ENCODE assay signal across 15 cellular contexts in genomic region chr7:47556511-47557180, GRCh38. TPM values are rescaled to one million over a fixed set of nuclear protein-coding genes. Genes with fewer than 3 reads are reported as not detected.
DNase-seq lines count a peak whose midpoint lies in the region; ATAC-seq, FAIRE-seq and TF ChIP-seq lines count a peak whose summit lies in the region.
"Had no signal": no experiment of that assay in that cellular context is flagged by ENCODE, and none has a peak within 500 bp of the region (broad histone marks: within the 10 kb centered on the region; RNA-seq: fewer than 3 reads in every experiment).

No MANE protein-coding gene starts in this region.

- no peak overlapping the region for H3K9ac ChIP-seq in HepG2 (ENCODE audit: insufficient read depth, low read depth, low read length)

- no peak overlapping the region for H3K4me3 ChIP-seq in HepG2 (replicated peaks in 1 of 3; ENCODE audit: insufficient read depth in 1 of 3, low read depth in 2 of 3, low read length in 3 of 3)
- no peak overlapping the region for H3K4me3 ChIP-seq in uterus
- H3K4me3 ChIP-seq: breast epithelium had no signal

- no peaks in the 10 kb centered on the region for H3K9me3 ChIP-seq in HepG2 (ENCODE audit: low read length)
- no peaks in the 10 kb centered on the region for H3K9me3 ChIP-seq in uterus
- H3K9me3 ChIP-seq: breast epithelium had no signal

- CTCF ChIA-PET in HepG2 (lab: Yijun Ruan, JAX; ENCODE audit: low intra/inter-chr PET ratio, low total read pairs): no interaction called here

- FAIRE-seq in HepG2 (lab: Jason Lieb, UNC): no peak
- FAIRE-seq: endometrium had no signal

- DNase-seq in M059J (ENCODE audit: low read depth) (peak; percentile 57), UCSD-AML1 (lab: John Stamatoyannopoulos, UW; ENCODE audit: unreplicated experiment) (peak; percentile 10), HepG2 (ENCODE audit: low spot score) (no peak), uterus (no peak), amygdala (lab: John Stamatoyannopoulos, UW) (no peak), cerebellar nuclear complex (lab: John Stamatoyannopoulos, UW) (no peak), kidney glomerular epithelial cell (lab: John Stamatoyannopoulos, UW) (no peak)
- DNase-seq: activated naive CD4-positive, alpha-beta T cell; KBM-7; naive thymus-derived CD8-positive, alpha-beta T cell; NCI-H187 treated with DMSO at 0.1 percent for 48 hours; NCI-H82; stimulated activated naive B cell treated with anti-CD40 and anti-IgM and Interleukin-4, amounts not matched to agents 10 μg/mL and 1 μg/mL and 100 μg/mL, for 72 hours had no signal

- no peak overlapping the region for H2AFZ ChIP-seq in HepG2 (ENCODE audit: low read length)

- WGBS in HepG2 (ENCODE audit: low lambda C conversion rate): 96% methylated on average over 9 of the region's 13 CpGs

- TF ChIP-seq EP300 in HepG2 (IDR thresholded peaks at IDR 0.05; ENCODE audit: low read depth in 2 of 2, low read length in 2 of 2) (no peak), HepG2 (CRISPR knock-in tag; IDR thresholded peaks at IDR 0.05; ENCODE audit: borderline replicate concordance) (no peak)

- peaks cover 82% of the 10 kb centered on the region for H3K79me2 ChIP-seq in HepG2 (ENCODE audit: insufficient read depth, low read length)

- intact Hi-C loops in HepG2 (cut with micrococcal nuclease; ENCODE audit: unreplicated experiment) (no loop called here), uterus (cut with DNase I; ENCODE audit: low total_unique reads) (no loop called here)

- POLR2A ChIA-PET in HepG2 (lab: Yijun Ruan, JAX): no interaction called here

- no peak for TF ChIP-seq RAD21 in HepG2 (CRISPR knock-in tag; IDR thresholded peaks at IDR 0.05)

- H3K27me3 ChIP-seq in HepG2 (ENCODE audit: control insufficient read depth in 1 of 2, insufficient read depth in 2 of 2, low read length in 2 of 2) (no peaks in the 10 kb centered on the region), uterus (no peaks in the 10 kb centered on the region)
- H3K27me3 ChIP-seq: breast epithelium had no signal

- no TSS peak for BruUV-seq in HepG2 (replicated peaks; lab: Mats Ljungman, UMichigan)

- TF ChIP-seq POLR2A in HepG2 (IDR thresholded peaks at IDR 0.05; ENCODE audit: insufficient read depth in 1 of 2, low read depth in 2 of 2, low read length in 2 of 2): no peak
- no peak for TF ChIP-seq POLR2A in uterus (IDR thresholded peaks at IDR 0.05)

- H3K4me1 ChIP-seq in HepG2 (ENCODE audit: insufficient read depth, low read length): peaks cover 22% of the 10 kb centered on the region
- peaks cover 5 to 15% of the 10 kb centered on the region in 2 donors for H3K4me1 ChIP-seq in uterus

- H3K4me2 ChIP-seq in HepG2 (ENCODE audit: low read depth, low read length): no peak overlapping the region

- H3K27ac ChIP-seq in HepG2 (ENCODE audit: extremely low read length, insufficient read depth, low read length) (no peak overlapping the region), uterus (peak overlapping the region; percentile 38 to 72)
- H3K27ac ChIP-seq: breast epithelium had no signal

- in situ Hi-C loops in HepG2 (cut with HindIII; ENCODE audit: extremely low pct_ligation_motif_present, low pct_unique_long_range_greater_than_20kb): no loop called here

- H3K36me3 ChIP-seq in HepG2 (replicated peaks in 1 of 2; ENCODE audit: control insufficient read depth in 1 of 2, insufficient read depth in 2 of 2, low read length in 2 of 2): peaks cover 13 to 24% of the 10 kb centered on the region in 2 experiments; a peak in 4 of 5 replicates
- H3K36me3 ChIP-seq in uterus: no peaks in the 10 kb centered on the region
- H3K36me3 ChIP-seq: breast epithelium had no signal

- peaks cover 43% of the 10 kb centered on the region for H4K20me1 ChIP-seq in HepG2 (ENCODE audit: insufficient read depth, low read length)

- TF ChIP-seq CTCF in HepG2 (CRISPR knock-in tag; IDR thresholded peaks at IDR 0.05) (no peak), uterus (IDR thresholded peaks at IDR 0.05) (no peak)

- no peak for ATAC-seq in HepG2
- ATAC-seq: naive thymus-derived CD8-positive, alpha-beta T cell; stimulated activated naive B cell treated with anti-CD40 and anti-IgM and Interleukin-4, amounts not matched to agents 10 μg/mL and 1 μg/mL and 100 μg/mL, for 72 hours had no signal

TF ChIP-seq in HepG2, 621 proteins besides CTCF, POLR2A, EP300 and RAD21:
- peak; percentile 45 for TF ChIP-seq ZNF687 (CRISPR knock-in tag; IDR thresholded peaks at IDR 0.05)
- TF ChIP-seq BCL3 (CRISPR knock-in tag; IDR thresholded peaks at IDR 0.05): no peak

RNA-seq across cellular contexts. Expression of gene TNS3, which starts 25.3 kb away (rescaled TPM):
- 75.0 and 115 TPM in 2 replicates for total RNA-seq in M059J (2014; rRNA removed; shearing (Covaris generic))
- 51.3 and 55.7 TPM in 2 replicates for total RNA-seq in HepG2 (2016; rRNA removed; fragmentation: Illumina TruSeq; extraction: Trizol)
- 14.9 and 19.1 TPM in 2 replicates for total RNA-seq in HepG2 (2016; cell fraction: cytosol; rRNA removed; fragmentation: Illumina TruSeq; extraction: Trizol; ENCODE audit: low read depth)
- 45.5 and 52.6 TPM in 2 replicates for total RNA-seq in HepG2 (2016; cell fraction: insoluble cytoplasmic fraction; rRNA removed; fragmentation: Illumina TruSeq; extraction: Trizol)
- 16.6 and 16.8 TPM in 2 replicates for total RNA-seq in HepG2 (2016; cell fraction: membrane; rRNA removed; fragmentation: Illumina TruSeq; extraction: Trizol)
- total RNA-seq in HepG2 (2016; cell fraction: nucleus; rRNA removed; fragmentation: Illumina TruSeq; extraction: Trizol): 72.4 and 83.0 TPM in 2 replicates
- polyA plus RNA-seq in HepG2 (2011; rRNA removed): 52.9 and 55.1 TPM in 2 replicates
- polyA plus RNA-seq in HepG2 (2011; cell fraction: cytosol; rRNA removed): 28.4 and 33.2 TPM in 2 replicates
- 76.4 and 98.4 TPM in 2 replicates for polyA plus RNA-seq in HepG2 (2011; cell fraction: nucleus; rRNA removed)
- 48.6 and 60.6 TPM in 2 replicates for polyA plus RNA-seq in HepG2 (2012)
- polyA plus RNA-seq in HepG2 (2016; cell fraction: cytosol; fragmentation: Illumina TruSeq; extraction: Trizol; ENCODE audit: low read depth): 1.6 and 1.9 TPM in 2 replicates
- polyA plus RNA-seq in HepG2 (2016; cell fraction: insoluble cytoplasmic fraction; fragmentation: Illumina TruSeq; extraction: Trizol; ENCODE audit: low read depth): 32.3 and 39.6 TPM in 2 replicates
- polyA plus RNA-seq in HepG2 (2016; cell fraction: membrane; fragmentation: Illumina TruSeq; extraction: Trizol; ENCODE audit: low read depth): 3.7 and 4.3 TPM in 2 replicates
- polyA plus RNA-seq in HepG2 (2016; cell fraction: nucleus; fragmentation: Illumina TruSeq; extraction: Trizol; ENCODE audit: insufficient read depth, low read depth): 56.5 and 64.9 TPM in 2 replicates
- polyA minus RNA-seq in HepG2 (2011; rRNA and poly(A)+ RNA removed; ENCODE audit: low replicate concordance): 29.7 and 302 TPM in 2 replicates
- 53.8 and 56.5 TPM in 2 replicates for polyA minus RNA-seq in HepG2 (2011; cell fraction: cytosol; rRNA and poly(A)+ RNA removed)
- 139 and 170 TPM in 2 replicates for polyA minus RNA-seq in HepG2 (2011; cell fraction: nucleus; rRNA and poly(A)+ RNA removed)
- 100 to 1,000 TPM in 1 of 4 donors, 10 to 100 TPM in 3; 27.2 to 110 (median 47.5) TPM for total RNA-seq in uterus
- polyA plus RNA-seq: naive thymus-derived CD8-positive, alpha-beta T cell had no signal

Comparison
In these comparisons a context has a peak if more than half of its experiments do, and no peak if none do; other contexts are left out.
1. DNase-seq: peak in M059J (single experiment) and UCSD-AML1 (single experiment); none in HepG2 (single experiment), uterus (0 of 2), amygdala (0 of 56), cerebellar nuclear complex (0 of 2) and kidney glomerular epithelial cell (single experiment).